ENCODE assay signal across 29 cellular contexts in the genomic region with DNA sequence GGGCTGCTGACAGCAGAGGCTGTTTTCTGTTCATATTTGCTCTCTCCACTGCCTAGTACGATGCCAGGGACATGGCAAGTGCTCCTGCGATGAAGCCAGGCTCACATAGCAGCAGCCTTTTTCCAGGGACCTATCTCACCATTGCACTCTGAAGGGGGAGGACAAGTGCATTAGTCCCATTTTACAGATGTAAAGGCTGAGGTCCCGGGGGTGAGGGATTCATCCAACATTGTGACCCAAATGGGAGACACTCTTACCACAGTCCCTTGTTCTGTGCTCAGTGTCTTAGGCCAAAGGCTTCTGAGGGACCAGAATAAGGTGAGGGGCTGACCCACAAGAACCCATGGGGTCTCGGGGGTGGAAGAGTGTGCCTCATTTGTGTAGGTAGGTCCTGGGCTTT. TPM values are rescaled to one million over a fixed set of nuclear protein-coding genes. Genes with fewer than 3 reads are reported as not detected.
"Had no signal": no experiment of that assay in that cellular context is flagged by ENCODE, and none has a peak within 500 bp of the region (broad histone marks: within the 10 kb centered on the region; RNA-seq: fewer than 3 reads in every experiment).

No MANE protein-coding gene starts in this region.

- H3K27me3 ChIP-seq: testis, thyroid gland, upper lobe of left lung, upper lobe of right lung, uterus, vagina had no signal

- FAIRE-seq: urothelium cell line had no signal

- ATAC-seq: stimulated activated effector memory CD8-positive, alpha-beta T cell treated with anti-CD3 and anti-CD28 coated beads, Interleukin-12 subunit alpha, Interleukin-12 subunit beta, amount 100 ng/mL, for 72 hours; stimulated activated memory B cell treated with anti-CD40 and anti-IgM and Interleukin-4, amounts not matched to agents 10 μg/mL and 1 μg/mL and 100 μg/mL, for 72 hours; stimulated activated naive B cell treated with anti-CD40 and anti-IgM and Interleukin-4, amounts not matched to agents 10 μg/mL and 1 μg/mL and 100 μg/mL, for 72 hours; stimulated activated naive CD8-positive, alpha-beta T cell treated with anti-CD3 and anti-CD28 coated beads, Interleukin-15, amount 100 ng/mL, for 72 hours; stimulated activated naive CD8-positive, alpha-beta T cell treated with anti-CD3 and anti-CD28 coated beads, Interleukin-15, Interleukin-2, amounts not matched to agents 100 U/mL and 50 U/mL, for 24 hours; upper lobe of right lung had no signal

- H3K9me3 ChIP-seq: stomach, suprapubic skin, testis, thoracic aorta, thyroid gland, tibial artery, tibial nerve, transverse colon, upper lobe of left lung, upper lobe of right lung, uterus, vagina had no signal

- H3K4me3 ChIP-seq: stomach, suprapubic skin, testis, thoracic aorta, thyroid gland, tibial artery, tibial nerve, transverse colon, upper lobe of left lung, upper lobe of right lung, uterus, vagina had no signal

- DNase-seq: stimulated activated CD4-positive, alpha-beta T cell treated with anti-CD3 and anti-CD28 coated beads, Interleukin-2, amount 100 ng/mL, for 48 hours; stimulated activated CD4-positive, alpha-beta T cell treated with anti-CD3 and anti-CD28 coated beads, Interleukin-4, amount 100 ng/mL, for 1 hour; stimulated activated CD4-positive, alpha-beta T cell treated with anti-CD3 and anti-CD28 coated beads, Interleukin-4, amount 100 ng/mL, for 24 hours; stimulated activated CD4-positive, alpha-beta T cell treated with anti-CD3 and anti-CD28 coated beads, Interleukin-4, amount 100 ng/mL, for 4 hours; stimulated activated CD8-positive, alpha-beta memory T cell treated with anti-CD3 and anti-CD28 coated beads, Interleukin-4, amount 100 ng/mL, for 48 hours; stimulated activated naive B cell treated with anti-CD40 and anti-IgM and Interleukin-4, amounts not matched to agents 10 μg/mL and 1 μg/mL and 100 μg/mL, for 72 hours; stimulated activated naive CD4-positive, alpha-beta T cell; stimulated activated naive CD4-positive, alpha-beta T cell treated with Interleukin-2 at 50 U/mL for 16 hours; stimulated activated naive CD8-positive, alpha-beta T cell treated with anti-CD3 and anti-CD28 coated beads, Interleukin-15, amount 100 ng/mL, for 72 hours; stimulated activated naive CD8-positive, alpha-beta T cell treated with anti-CD3 and anti-CD28 coated beads, Interleukin-15, Interleukin-2, amounts not matched to agents 100 U/mL and 50 U/mL, for 24 hours; stomach; substantia nigra; testis; thyroid gland; tibial artery; transverse colon; trophoblast cell; upper lobe of left lung; upper lobe of right lung; uterus had no signal

- H3K27ac ChIP-seq: stomach, suprapubic skin, testis, thoracic aorta, thyroid gland, tibial artery, tibial nerve, transverse colon, upper lobe of left lung, upper lobe of right lung, uterus, vagina had no signal

- H3K36me3 ChIP-seq: stomach, suprapubic skin, thoracic aorta, thyroid gland, tibial artery, tibial nerve, transverse colon, upper lobe of left lung, upper lobe of right lung, uterus, vagina had no signal

- H3K4me1 ChIP-seq: testis had no signal

RNA-seq across cellular contexts. Expression of gene ESRRB, which starts 21.6 kb away (rescaled TPM):
- total RNA-seq: temporal lobe, thyroid gland, upper lobe of right lung, urinary bladder, uterus had no signal
